ENCODE assay signal across 1 cellular context in the genomic region with DNA sequence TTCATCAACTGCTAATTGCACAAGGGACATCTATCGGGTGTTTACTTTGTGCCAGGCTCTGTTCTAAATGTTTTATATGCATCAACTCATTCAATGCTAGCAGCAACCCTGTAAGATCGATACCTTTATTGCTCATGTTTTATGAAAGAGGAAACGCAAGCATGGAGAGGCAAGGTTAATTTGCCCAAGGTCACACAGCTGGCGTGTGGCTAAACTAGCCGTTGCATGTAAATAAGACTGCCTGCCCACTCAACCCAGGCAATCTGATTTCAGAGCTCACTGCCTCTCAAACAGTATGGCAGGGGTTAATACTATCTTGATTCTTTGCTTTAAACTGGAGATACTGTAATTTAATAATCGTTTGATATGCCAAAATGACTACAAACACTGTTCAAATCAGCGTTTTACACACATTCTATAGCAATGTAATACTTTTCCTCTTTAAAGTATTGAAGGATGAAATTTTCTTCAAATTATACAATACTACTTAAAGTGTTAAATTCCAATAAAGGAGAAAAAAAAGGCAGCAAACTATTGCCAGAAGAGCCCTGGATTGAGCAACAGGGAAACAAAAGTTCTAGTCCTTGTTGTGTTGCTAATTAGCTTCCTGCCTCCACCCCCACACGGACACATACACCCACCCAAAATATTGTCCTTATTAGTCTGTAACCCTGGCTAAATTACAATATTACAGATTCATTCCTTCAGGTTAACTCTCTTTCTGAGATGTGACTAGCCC.
TF ChIP-seq lines count a peak whose summit lies in the region.

No MANE protein-coding gene starts in this region.

TF ChIP-seq in K562, 482 proteins besides CTCF, POLR2A, EP300 and RAD21:
- TF ChIP-seq, protein P1, sequence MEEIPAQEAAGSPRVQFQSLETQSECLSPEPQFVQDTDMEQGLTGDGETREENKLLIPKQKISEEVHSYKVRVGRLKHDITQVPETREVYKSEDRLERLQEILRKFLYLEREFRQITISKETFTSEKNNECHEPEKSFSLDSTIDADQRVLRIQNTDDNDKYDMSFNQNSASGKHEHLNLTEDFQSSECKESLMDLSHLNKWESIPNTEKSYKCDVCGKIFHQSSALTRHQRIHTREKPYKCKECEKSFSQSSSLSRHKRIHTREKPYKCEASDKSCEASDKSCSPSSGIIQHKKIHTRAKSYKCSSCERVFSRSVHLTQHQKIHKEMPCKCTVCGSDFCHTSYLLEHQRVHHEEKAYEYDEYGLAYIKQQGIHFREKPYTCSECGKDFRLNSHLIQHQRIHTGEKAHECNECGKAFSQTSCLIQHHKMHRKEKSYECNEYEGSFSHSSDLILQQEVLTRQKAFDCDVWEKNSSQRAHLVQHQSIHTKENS (CRISPR knock-in tag; IDR thresholded peaks at IDR 0.05) = no peak
- TF ChIP-seq ESRRA (IDR thresholded peaks at IDR 0.05; ENCODE audit: borderline replicate concordance, low read depth) = 0 out of 2 replicates have a peak, but pooled peaks have one; percentile 20
